Comparison of ENCODE assay signal across 9 cellular contexts in the genomic region with DNA sequence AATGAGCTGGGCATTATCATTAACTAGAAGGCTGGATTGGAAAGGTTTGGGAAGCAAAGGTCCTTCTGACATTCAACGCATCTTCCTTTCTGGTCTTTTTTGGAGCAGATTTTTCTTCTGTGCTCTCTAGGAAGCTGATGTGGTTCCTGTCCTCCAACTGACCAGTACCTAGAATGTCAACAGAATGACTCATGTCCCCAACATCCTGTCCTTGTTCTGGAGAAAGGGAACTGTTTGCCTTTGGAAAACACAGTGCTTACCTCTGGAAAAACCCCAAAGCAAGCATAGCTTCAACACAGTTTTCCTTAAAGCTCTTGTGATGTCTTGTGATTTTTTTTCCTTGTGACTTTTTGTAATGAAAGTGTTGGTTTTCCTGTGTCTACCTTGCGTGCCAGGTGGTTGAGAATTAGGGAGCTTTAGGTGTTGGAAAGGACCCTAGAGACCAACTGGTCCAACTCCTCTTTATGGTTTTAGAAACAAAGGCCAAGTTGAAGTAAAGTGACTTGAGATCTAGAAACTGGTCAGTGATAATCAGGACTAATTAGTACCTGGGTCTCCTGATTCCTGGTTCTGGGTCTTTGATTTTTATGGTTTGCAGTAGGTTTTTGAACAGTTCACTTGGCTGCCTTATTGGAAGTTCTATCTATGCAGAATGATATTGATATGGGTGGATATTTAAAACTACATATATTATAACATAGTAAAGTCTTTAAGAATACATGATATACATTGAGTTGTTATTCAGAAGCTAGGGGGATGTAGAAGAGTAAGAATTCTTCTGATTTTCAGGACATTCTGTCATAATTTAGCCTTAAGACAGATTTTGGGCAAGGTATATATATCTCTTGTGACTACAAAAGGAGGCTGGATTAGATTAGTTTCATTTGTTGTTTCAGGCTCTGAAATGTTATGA.
DNase-seq lines count a peak whose midpoint lies in the region; ATAC-seq and TF ChIP-seq lines count a peak whose summit lies in the region.
"Had no signal": no experiment of that assay in that cellular context is flagged by ENCODE, and none has a peak within 500 bp of the region (broad histone marks: within the 10 kb centered on the region; RNA-seq: fewer than 3 reads in every experiment).

No MANE protein-coding gene starts in this region.

- intact Hi-C loops in MCF 10A (cut with micrococcal nuclease), result no loop called here
- intact Hi-C loops in mucosa of descending colon (cut with DNase I, micrococcal nuclease), result no loop called here

- H3K36me3 ChIP-seq in mucosa of descending colon (ENCODE audit: low read depth), result no peaks in the 10 kb centered on the region

- no peaks in the 10 kb centered on the region for H3K9me3 ChIP-seq in mucosa of descending colon

- POLR2A ChIA-PET in MCF 10A (lab: Yijun Ruan, JAX), result interaction anchor here (0.9 to 3.6 kb wide), 9 partner anchors 8 to 69 kb away, joined by 3 to 21 read pairs (median 4); no protein-coding TSS in a partner anchor

- DNase-seq in Daoy (ENCODE audit: low read depth), result peak; percentile 43
- peak; percentile 43 for DNase-seq in MCF 10A (ENCODE audit: unreplicated experiment)
- DNase-seq in mucosa of descending colon, result no peak
- no peak for DNase-seq in activated CD8-positive, alpha-beta memory T cell treated with anti-CD3 and anti-CD28 coated beads, Interleukin-2, amount 50 U/mL, for 48 hours
- no peak for DNase-seq in activated naive CD4-positive, alpha-beta T cell (lab: John Stamatoyannopoulos, UW)
- DNase-seq: NCI-H82 had no signal

- TF ChIP-seq CTCF in MCF 10A (IDR thresholded peaks at IDR 0.05; ENCODE audit: unreplicated experiment) (no peak), mucosa of descending colon (IDR thresholded peaks at IDR 0.05) (no peak)

- H3K9me3 Mint-ChIP-seq in MCF 10A (ENCODE audit: unreplicated experiment), result no peaks in the 10 kb centered on the region

- H3K27ac Mint-ChIP-seq in MCF 10A (ENCODE audit: low read depth, unreplicated experiment), result peak overlapping the region; percentile 55

- H3K4me3 ChIP-seq in mucosa of descending colon, result no peak overlapping the region

- H3K27me3 Mint-ChIP-seq in MCF 10A (ENCODE audit: insufficient read depth, unreplicated experiment), result no peaks in the 10 kb centered on the region

- BruUV-seq in MCF 10A (replicated peaks; lab: Mats Ljungman, UMichigan), result no TSS peak

- H3K4me1 ChIP-seq in mucosa of descending colon (ENCODE audit: low read depth), result no peaks in the 10 kb centered on the region

- peaks cover 12% of the 10 kb centered on the region for H3K36me3 Mint-ChIP-seq in MCF 10A (ENCODE audit: insufficient read depth, unreplicated experiment)

- no peak overlapping the region for H3K4me3 Mint-ChIP-seq in MCF 10A (ENCODE audit: unreplicated experiment)

- H3K4me1 Mint-ChIP-seq in MCF 10A (ENCODE audit: insufficient read depth, unreplicated experiment), result peaks cover 67% of the 10 kb centered on the region

- CTCF ChIA-PET in MCF 10A (lab: Yijun Ruan, JAX), result interaction anchor here (0.6 to 1.6 kb wide), 4 partner anchors 7 to 216 kb away, joined by 3 to 4 read pairs (median 3); no protein-coding TSS in a partner anchor

- ATAC-seq in HG02981 (IDR thresholded peaks at IDR 0.05; ENCODE audit: unreplicated experiment), result peak; percentile 8
- ATAC-seq in mucosa of descending colon, result peak; percentile 75
- no peak for ATAC-seq in HG02798 (IDR thresholded peaks at IDR 0.05; ENCODE audit: poor library complexity, unreplicated experiment)
- no peak for ATAC-seq in HG02588 (IDR thresholded peaks at IDR 0.05; ENCODE audit: unreplicated experiment)

Comparison
In these comparisons a context has a peak if more than half of its experiments do, and no peak if none do; other contexts are left out.
1. DNase-seq: peak in Daoy (single experiment) and MCF 10A (single experiment); none in mucosa of descending colon (0 of 3), activated CD8-positive, alpha-beta memory T cell treated with anti-CD3 and anti-CD28 coated beads, Interleukin-2, amount 50 U/mL, for 48 hours (single experiment) and activated naive CD4-positive, alpha-beta T cell (0 of 4).
2. ATAC-seq: peak in HG02981 (single experiment) and mucosa of descending colon (single experiment); none in HG02798 (single experiment) and HG02588 (single experiment).